ENCODE assay signal across 9 cellular contexts in the genomic region with DNA sequence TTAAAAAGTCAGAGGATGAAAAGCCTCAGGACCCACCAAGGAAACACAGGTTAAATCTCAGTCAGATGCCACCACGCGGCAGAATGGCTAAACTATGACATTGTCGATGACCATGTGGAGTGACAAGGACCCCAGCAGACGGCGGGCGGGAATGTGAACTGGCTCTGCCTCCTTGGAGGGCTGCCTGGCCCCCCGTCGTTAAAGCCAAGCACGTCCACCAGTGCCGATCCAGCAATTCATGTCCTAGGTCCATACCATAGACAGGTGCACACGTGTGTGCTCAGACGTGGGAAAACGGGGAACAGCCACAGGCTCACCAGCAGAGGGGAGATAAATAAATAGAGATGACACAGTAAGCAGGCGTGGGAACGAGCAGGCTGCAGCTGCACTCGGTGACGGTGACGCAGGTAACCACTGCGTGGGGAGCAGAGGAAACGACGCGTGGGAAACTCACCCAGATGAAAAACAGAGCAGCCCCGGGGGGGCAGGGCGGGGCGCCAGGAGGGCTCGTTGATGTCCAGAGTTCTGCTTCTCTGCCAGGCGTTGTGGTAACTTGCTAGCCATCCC. TPM values are rescaled to one million over a fixed set of nuclear protein-coding genes. Genes with fewer than 3 reads are reported as not detected.
A peak's percentile ranks its signal among the peaks of the same experiment; 100 is the strongest.
DNase-seq lines count a peak whose midpoint lies in the region; TF ChIP-seq lines count a peak whose summit lies in the region.
"Had no signal": no experiment of that assay in that cellular context is flagged by ENCODE, and none has a peak within 500 bp of the region (broad histone marks: within the 10 kb centered on the region; RNA-seq: fewer than 3 reads in every experiment).

No MANE protein-coding gene starts in this region.

- H3K27ac ChIP-seq in WERI-Rb-1: no peak overlapping the region

- H3K9me3 Mint-ChIP-seq in nephron progenitor cell: peaks cover 3% of the 10 kb centered on the region

- DNase-seq in H7: peak; percentile 48
- no peak for DNase-seq in WERI-Rb-1
- DNase-seq in brain pericyte (ENCODE audit: low read depth, low spot score): peak; percentile 77
- DNase-seq in stimulated activated CD4-positive, alpha-beta T cell treated with anti-CD3 and anti-CD28 coated beads, Interleukin-1b, Interleukin-23, amount 100 ng/mL, for 24 hours (ENCODE audit: low read depth in 4 of 4, low spot score in 1 of 4): peak; percentile 50 to 69 (median 60)
- no peak for DNase-seq in cerebellar nuclear complex (lab: John Stamatoyannopoulos, UW)
- DNase-seq in D341Med (ENCODE audit: low spot score): no peak
- no peak for DNase-seq in COLO829 (ENCODE audit: low spot score)
- DNase-seq in nephron progenitor cell: no peak

- H3K4me3 Mint-ChIP-seq in nephron progenitor cell: no peak overlapping the region

- TF ChIP-seq CTCF in WERI-Rb-1 (IDR thresholded peaks at IDR 0.05; ENCODE audit: low read depth, low read length) (peak; percentile 18; the same call in 1 of the 2 replicates), nephron progenitor cell (IDR thresholded peaks at IDR 0.05) (no peak)

- H3K27me3 ChIP-seq in H7 (ENCODE audit: control insufficient read depth, insufficient read depth, low read length) (no peaks in the 10 kb centered on the region), WERI-Rb-1 (ENCODE audit: insufficient read depth, low read depth, severe bottlenecking) (peaks cover 25% of the 10 kb centered on the region)

- H3K4me1 Mint-ChIP-seq in nephron progenitor cell: peaks cover 50% of the 10 kb centered on the region

- H3K9me3 ChIP-seq in WERI-Rb-1 (ENCODE audit: severe bottlenecking): peaks cover 8% of the 10 kb centered on the region

- no peak overlapping the region for H3K27ac Mint-ChIP-seq in nephron progenitor cell

- H3K36me3 ChIP-seq in H7 (replicated peaks; ENCODE audit: control insufficient read depth, insufficient read depth, low read length) (no peaks in the 10 kb centered on the region), WERI-Rb-1 (no peaks in the 10 kb centered on the region)

- no peaks in the 10 kb centered on the region for H3K36me3 Mint-ChIP-seq in nephron progenitor cell (ENCODE audit: low read depth)

- H3K4me3 ChIP-seq in H7 (ENCODE audit: insufficient read depth, low read depth, low read length) (no peak overlapping the region), WERI-Rb-1 (ENCODE audit: low read depth, low read length) (no peak overlapping the region)
- H3K4me3 ChIP-seq: lung had no signal

- H3K27me3 Mint-ChIP-seq in nephron progenitor cell (ENCODE audit: low read depth, poor library complexity): peaks cover 33% of the 10 kb centered on the region

RNA-seq across cellular contexts. Expression of gene PCBP3, which starts 28.3 kb away (rescaled TPM):
- total RNA-seq in H7 (2014; rRNA removed; shearing (Covaris generic)): 1.8 and 8.0 TPM in 2 replicates

Comparison
In these comparisons a context has a peak if more than half of its experiments do, and no peak if none do; other contexts are left out.
1. DNase-seq: peak in H7 (single experiment), brain pericyte (single experiment) and stimulated activated CD4-positive, alpha-beta T cell treated with anti-CD3 and anti-CD28 coated beads, Interleukin-1b, Interleukin-23, amount 100 ng/mL, for 24 hours (4 of 4); none in WERI-Rb-1 (single experiment), cerebellar nuclear complex (0 of 2), D341Med (single experiment), COLO829 (single experiment) and nephron progenitor cell (single experiment).